1 cellular context compared by ENCODE assay signal in the genomic region with DNA sequence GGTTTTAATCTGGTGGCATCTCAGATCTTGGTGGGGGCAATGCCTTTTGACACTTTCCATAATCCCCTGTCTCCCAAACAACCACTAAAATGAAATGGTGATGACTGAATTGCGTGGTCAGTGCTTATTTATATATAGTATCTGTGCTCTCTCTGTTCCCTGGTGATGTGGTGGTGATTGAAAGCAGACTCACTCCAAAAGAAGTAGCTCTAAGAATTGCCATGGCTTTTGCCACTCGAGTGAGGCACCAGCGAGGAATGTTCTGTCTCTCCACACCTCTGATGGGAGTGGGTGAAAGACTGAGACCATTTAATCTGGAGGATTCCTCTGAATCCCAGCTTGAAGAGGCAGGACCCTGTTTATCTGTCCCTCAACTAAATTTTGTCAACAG.
A peak's percentile ranks its signal among the peaks of the same experiment; 100 is the strongest.
TF ChIP-seq lines count a peak whose summit lies in the region.

No MANE protein-coding gene starts in this region.

TF ChIP-seq in GM12878, 131 proteins besides CTCF, POLR2A, EP300 and RAD21 (continued from another document):
- peak; percentile 6 for TF ChIP-seq SMAD1 (IDR thresholded peaks at IDR 0.05; ENCODE audit: low read depth, partially characterized antibody)
- no peak for TF ChIP-seq BMI1 (IDR thresholded peaks at IDR 0.05; ENCODE audit: borderline replicate concordance)
- TF ChIP-seq PAX8 (IDR thresholded peaks at IDR 0.05): no peak
- TF ChIP-seq CBX5 (IDR thresholded peaks at IDR 0.05; ENCODE audit: low read depth): no peak
- no peak for TF ChIP-seq JUND (IDR thresholded peaks at IDR 0.05; ENCODE audit: low read depth, low read length)
- TF ChIP-seq BRCA1 (IDR thresholded peaks at IDR 0.05; ENCODE audit: low read depth, low read length): no peak
